ENCODE assay signal across 10 cellular contexts in the genomic region with DNA sequence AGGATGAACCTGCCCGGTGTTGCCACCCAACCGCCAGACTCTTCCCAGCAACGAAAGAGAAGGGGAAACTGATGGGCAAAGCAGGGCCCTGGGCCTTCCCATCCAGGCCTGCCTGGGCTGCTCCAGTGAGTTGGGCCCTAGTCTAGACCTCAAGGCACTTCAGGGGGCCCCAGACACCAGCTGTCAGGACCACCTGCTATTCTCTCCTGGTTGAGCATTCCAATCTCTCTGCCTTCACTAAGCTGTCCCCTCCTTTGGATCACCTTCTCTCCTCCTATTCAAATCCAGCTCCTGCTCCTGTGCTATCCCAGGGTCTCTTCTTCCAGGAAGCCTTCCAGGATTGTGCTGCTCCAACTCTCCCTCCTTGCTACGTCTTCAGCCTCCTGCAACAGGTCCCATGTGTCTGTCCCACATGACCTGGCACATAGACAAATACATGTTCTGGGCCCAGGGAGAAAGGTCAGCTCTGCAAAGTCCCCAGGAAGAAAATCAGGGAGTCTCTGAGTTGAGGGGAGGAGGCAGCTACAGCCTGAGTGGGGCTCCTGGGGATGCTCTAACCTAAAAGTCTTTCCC. TPM values are rescaled to one million over a fixed set of nuclear protein-coding genes. Genes with fewer than 3 reads are reported as not detected.
DNase-seq lines count a peak whose midpoint lies in the region; ATAC-seq and TF ChIP-seq lines count a peak whose summit lies in the region.
"Had no signal": no experiment of that assay in that cellular context is flagged by ENCODE, and none has a peak within 500 bp of the region (broad histone marks: within the 10 kb centered on the region; RNA-seq: fewer than 3 reads in every experiment).

No MANE protein-coding gene starts in this region.

- no peak overlapping the region for H2AFZ ChIP-seq in PC-3 (ENCODE audit: low read length)

- H3K9me3 ChIP-seq in PC-3 (ENCODE audit: low read length) (no peaks in the 10 kb centered on the region), skeletal muscle satellite cell (replicated peaks; ENCODE audit: low read length) (no peaks in the 10 kb centered on the region)
- H3K9me3 ChIP-seq: tibial nerve had no signal

- CTCF ChIA-PET in activated CD4-positive, alpha-beta T cell treated with anti-CD3 and anti-CD28 coated beads for 36 hours (lab: Charles Lee), result interaction anchor here (1.4 to 3.8 kb wide), 4 partner anchors 8 to 110 kb away, joined by 4 to 21 read pairs (median 6); no protein-coding TSS in a partner anchor
- CTCF ChIA-PET in PC-3 (lab: Charles Lee), result no interaction called here

- DNase-seq in activated CD4-positive, alpha-beta T cell treated with anti-CD3 and anti-CD28 coated beads for 36 hours, result no peak
- DNase-seq in activated CD4-positive, alpha-beta T cell treated with anti-CD3 and anti-CD28 coated beads, Interleukin-2, amount 50 U/mL, for 1 hour, result no peak
- no peak for DNase-seq in PC-3
- DNase-seq in epithelial cell of prostate (ENCODE audit: low read depth, low spot score), result no peak
- DNase-seq in G401 (ENCODE audit: low spot score), result no peak
- DNase-seq in NCI-H128 (lab: John Stamatoyannopoulos, UW; ENCODE audit: unreplicated experiment), result no peak
- DNase-seq: NCI-H2081 treated with DMSO at 0.1 percent for 48 hours had no signal

- peaks cover 82% of the 10 kb centered on the region for H3K79me2 ChIP-seq in PC-3 (ENCODE audit: low read length)

- POLR2A ChIA-PET in activated CD4-positive, alpha-beta T cell treated with anti-CD3 and anti-CD28 coated beads for 36 hours (lab: Charles Lee), result interaction anchor here (1.9 to 2.0 kb wide), 2 partner anchors 10 to 13 kb away, joined by 4 to 17 read pairs; no protein-coding TSS in a partner anchor
- POLR2A ChIA-PET in PC-3 (lab: Charles Lee; ENCODE audit: unreplicated experiment), result interaction anchor here (0.6 to 4.9 kb wide), 4 partner anchors 10 to 596 kb away, joined by 3 to 90 read pairs (median 4); no protein-coding TSS in a partner anchor

- H3K4me3 Mint-ChIP-seq in activated CD4-positive, alpha-beta T cell treated with anti-CD3 and anti-CD28 coated beads for 36 hours, result no peak overlapping the region
- H3K4me3 Mint-ChIP-seq in stimulated activated memory B cell treated with anti-CD40 and anti-IgM and Interleukin-4, amounts not matched to agents 10 μg/mL and 1 μg/mL and 100 μg/mL, for 72 hours, result no peak overlapping the region

- H3F3A ChIP-seq in PC-3 (ENCODE audit: low read length, unreplicated experiment), result peaks cover 11% of the 10 kb centered on the region

- intact Hi-C loops in activated CD4-positive, alpha-beta T cell treated with anti-CD3 and anti-CD28 coated beads for 36 hours (cut with DNase I, micrococcal nuclease), result loop anchor here (5.0 kb wide), 2 partner anchors 49 to 94 kb away; partner anchors contain the start of genes MLXIPL (in 1 of the 2) and VPS37D (in 1 of the 2)
- intact Hi-C loops in PC-3 (cut with micrococcal nuclease), result loop anchor here (5.0 kb wide), 1 partner anchor 49 kb away; the partner anchor contains the start of gene VPS37D

- H4K20me1 ChIP-seq in PC-3 (ENCODE audit: low read length), result peaks cover 37% of the 10 kb centered on the region

- H3K4me3 ChIP-seq in PC-3 (ENCODE audit: low read length) (peak overlapping the region; percentile 95), skeletal muscle satellite cell (ENCODE audit: low read length) (peak overlapping the region; percentile 96)
- H3K4me3 ChIP-seq: tibial nerve had no signal

- H3K4me1 Mint-ChIP-seq in activated CD4-positive, alpha-beta T cell treated with anti-CD3 and anti-CD28 coated beads for 36 hours, result peaks cover 39% of the 10 kb centered on the region
- H3K4me1 Mint-ChIP-seq in stimulated activated memory B cell treated with anti-CD40 and anti-IgM and Interleukin-4, amounts not matched to agents 10 μg/mL and 1 μg/mL and 100 μg/mL, for 72 hours, result peaks cover 47% of the 10 kb centered on the region

- H3K4me2 ChIP-seq in PC-3 (ENCODE audit: low read length) (peak overlapping the region; percentile 99), skeletal muscle satellite cell (ENCODE audit: low read length) (peak overlapping the region; percentile 93)

- BruUV-seq in PC-3 (replicated peaks; lab: Mats Ljungman, UMichigan), result TSS peak; percentile 41

- no peaks in the 10 kb centered on the region for H3K9me3 Mint-ChIP-seq in activated CD4-positive, alpha-beta T cell treated with anti-CD3 and anti-CD28 coated beads for 36 hours (ENCODE audit: low read depth)
- H3K9me3 Mint-ChIP-seq in stimulated activated memory B cell treated with anti-CD40 and anti-IgM and Interleukin-4, amounts not matched to agents 10 μg/mL and 1 μg/mL and 100 μg/mL, for 72 hours, result no peaks in the 10 kb centered on the region

- no peak for ATAC-seq in activated CD4-positive, alpha-beta T cell treated with anti-CD3 and anti-CD28 coated beads for 36 hours
- no peak for ATAC-seq in PC-3
- no peak for ATAC-seq in stimulated activated memory B cell treated with anti-CD40 and anti-IgM and Interleukin-4, amounts not matched to agents 10 μg/mL and 1 μg/mL and 100 μg/mL, for 72 hours

- TF ChIP-seq CTCF in PC-3 (conservative IDR thresholded peaks at IDR 0.05; ENCODE audit: low read depth, low read length), result no peak

- H3K36me3 ChIP-seq in PC-3 (ENCODE audit: low read depth, low read length), result peaks cover 39% of the 10 kb centered on the region
- peaks cover 37% of the 10 kb centered on the region for H3K36me3 ChIP-seq in skeletal muscle satellite cell (ENCODE audit: insufficient read depth, low read length)

- H3K27ac Mint-ChIP-seq in activated CD4-positive, alpha-beta T cell treated with anti-CD3 and anti-CD28 coated beads for 36 hours, result peak overlapping the region; percentile 14
- H3K27ac Mint-ChIP-seq in stimulated activated memory B cell treated with anti-CD40 and anti-IgM and Interleukin-4, amounts not matched to agents 10 μg/mL and 1 μg/mL and 100 μg/mL, for 72 hours, result no peak overlapping the region

- peaks cover 58% of the 10 kb centered on the region for H3K4me1 ChIP-seq in PC-3 (ENCODE audit: insufficient read depth, low read length)
- H3K4me1 ChIP-seq in skeletal muscle satellite cell (ENCODE audit: control insufficient read depth, insufficient read depth, low read length), result peaks cover 44% of the 10 kb centered on the region

- H3K36me3 Mint-ChIP-seq in activated CD4-positive, alpha-beta T cell treated with anti-CD3 and anti-CD28 coated beads for 36 hours (ENCODE audit: low read depth), result peaks cover 7% of the 10 kb centered on the region
- no peaks in the 10 kb centered on the region for H3K36me3 Mint-ChIP-seq in stimulated activated memory B cell treated with anti-CD40 and anti-IgM and Interleukin-4, amounts not matched to agents 10 μg/mL and 1 μg/mL and 100 μg/mL, for 72 hours

- H3K27ac ChIP-seq in PC-3 (ENCODE audit: low read length), result peak overlapping the region; percentile 100
- peak overlapping the region; percentile 91 for H3K27ac ChIP-seq in epithelial cell of prostate
- H3K27ac ChIP-seq: tibial nerve had no signal

- in situ Hi-C loops in G401 (cut with HindIII; ENCODE audit: low sequenced_read_pairs), result no loop called here

- no peaks in the 10 kb centered on the region for H3K27me3 ChIP-seq in PC-3 (ENCODE audit: low read length)
- H3K27me3 ChIP-seq in skeletal muscle satellite cell (ENCODE audit: control insufficient read depth, insufficient read depth, low read length), result no peaks in the 10 kb centered on the region
- H3K27me3 ChIP-seq: tibial nerve had no signal

- H3K9me2 ChIP-seq in PC-3 (replicated peaks; ENCODE audit: low read length), result no peaks in the 10 kb centered on the region

- peaks cover 4% of the 10 kb centered on the region for H3K27me3 Mint-ChIP-seq in activated CD4-positive, alpha-beta T cell treated with anti-CD3 and anti-CD28 coated beads for 36 hours
- peaks cover 77% of the 10 kb centered on the region for H3K27me3 Mint-ChIP-seq in stimulated activated memory B cell treated with anti-CD40 and anti-IgM and Interleukin-4, amounts not matched to agents 10 μg/mL and 1 μg/mL and 100 μg/mL, for 72 hours

- peak overlapping the region; percentile 100 for H3K9ac ChIP-seq in PC-3 (ENCODE audit: low read length)
- peak overlapping the region; percentile 88 for H3K9ac ChIP-seq in skeletal muscle satellite cell (ENCODE audit: low read depth, low read length)

RNA-seq across cellular contexts. Expression of gene STX1A, which starts 3.1 kb away (rescaled TPM):
- 10 to 100 TPM; 16.6 to 16.8 TPM for total RNA-seq in activated CD4-positive, alpha-beta T cell treated with anti-CD3 and anti-CD28 coated beads for 36 hours
- 145 and 163 TPM in 2 replicates for total RNA-seq in PC-3 (2014; rRNA removed)
- total RNA-seq in skeletal muscle satellite cell (2012; rRNA removed), result 60.1 and 67.1 TPM in 2 replicates
- 2.5 and 6.5 TPM in 2 replicates for total RNA-seq in G401 (2014; rRNA removed; shearing (Covaris generic))

RNA-seq across cellular contexts. Expression of gene ABHD11, which starts 22.2 kb away (rescaled TPM):
- 10 to 100 TPM; 14.4 to 17.8 TPM for total RNA-seq in activated CD4-positive, alpha-beta T cell treated with anti-CD3 and anti-CD28 coated beads for 36 hours
- total RNA-seq in PC-3 (2014; rRNA removed), result 38.6 and 41.4 TPM in 2 replicates
- total RNA-seq in skeletal muscle satellite cell (2012; rRNA removed), result 21.5 and 28.2 TPM in 2 replicates
- 34.2 and 41.1 TPM in 2 replicates for total RNA-seq in G401 (2014; rRNA removed; shearing (Covaris generic))

RNA-seq across cellular contexts. Expression of gene BUD23, which starts 33.0 kb away (rescaled TPM):
- 10 to 100 TPM; 71.4 to 95.5 TPM for total RNA-seq in activated CD4-positive, alpha-beta T cell treated with anti-CD3 and anti-CD28 coated beads for 36 hours
- total RNA-seq in PC-3 (2014; rRNA removed), result 124 and 138 TPM in 2 replicates
- total RNA-seq in skeletal muscle satellite cell (2012; rRNA removed), result 51.0 and 53.7 TPM in 2 replicates
- 203 and 204 TPM in 2 replicates for total RNA-seq in G401 (2014; rRNA removed; shearing (Covaris generic))

RNA-seq across cellular contexts. Expression of gene DNAJC30, which starts 33.2 kb away (rescaled TPM):
- total RNA-seq in activated CD4-positive, alpha-beta T cell treated with anti-CD3 and anti-CD28 coated beads for 36 hours, result 1 to 10 TPM; 6.9 to 7.8 TPM
- 2.9 and 4.8 TPM in 2 replicates for total RNA-seq in PC-3 (2014; rRNA removed)
- total RNA-seq in skeletal muscle satellite cell (2012; rRNA removed), result 2.6 and 3.3 TPM in 2 replicates
- 12.4 and 19.6 TPM in 2 replicates for total RNA-seq in G401 (2014; rRNA removed; shearing (Covaris generic))

RNA-seq across cellular contexts. Expression of gene VPS37D, which starts 48.8 kb away (rescaled TPM):
- total RNA-seq in activated CD4-positive, alpha-beta T cell treated with anti-CD3 and anti-CD28 coated beads for 36 hours, result under 1 TPM; 0.35 to 0.39 TPM
- total RNA-seq in PC-3 (2014; rRNA removed), result 6.3 and 7.7 TPM in 2 replicates
- total RNA-seq in skeletal muscle satellite cell (2012; rRNA removed), result 3.0 and 4.8 TPM in 2 replicates
- total RNA-seq in G401 (2014; rRNA removed; shearing (Covaris generic)), result 8.3 and 9.8 TPM in 2 replicates
